Comparison of ENCODE assay signal across 15 cellular contexts in the genomic region with DNA sequence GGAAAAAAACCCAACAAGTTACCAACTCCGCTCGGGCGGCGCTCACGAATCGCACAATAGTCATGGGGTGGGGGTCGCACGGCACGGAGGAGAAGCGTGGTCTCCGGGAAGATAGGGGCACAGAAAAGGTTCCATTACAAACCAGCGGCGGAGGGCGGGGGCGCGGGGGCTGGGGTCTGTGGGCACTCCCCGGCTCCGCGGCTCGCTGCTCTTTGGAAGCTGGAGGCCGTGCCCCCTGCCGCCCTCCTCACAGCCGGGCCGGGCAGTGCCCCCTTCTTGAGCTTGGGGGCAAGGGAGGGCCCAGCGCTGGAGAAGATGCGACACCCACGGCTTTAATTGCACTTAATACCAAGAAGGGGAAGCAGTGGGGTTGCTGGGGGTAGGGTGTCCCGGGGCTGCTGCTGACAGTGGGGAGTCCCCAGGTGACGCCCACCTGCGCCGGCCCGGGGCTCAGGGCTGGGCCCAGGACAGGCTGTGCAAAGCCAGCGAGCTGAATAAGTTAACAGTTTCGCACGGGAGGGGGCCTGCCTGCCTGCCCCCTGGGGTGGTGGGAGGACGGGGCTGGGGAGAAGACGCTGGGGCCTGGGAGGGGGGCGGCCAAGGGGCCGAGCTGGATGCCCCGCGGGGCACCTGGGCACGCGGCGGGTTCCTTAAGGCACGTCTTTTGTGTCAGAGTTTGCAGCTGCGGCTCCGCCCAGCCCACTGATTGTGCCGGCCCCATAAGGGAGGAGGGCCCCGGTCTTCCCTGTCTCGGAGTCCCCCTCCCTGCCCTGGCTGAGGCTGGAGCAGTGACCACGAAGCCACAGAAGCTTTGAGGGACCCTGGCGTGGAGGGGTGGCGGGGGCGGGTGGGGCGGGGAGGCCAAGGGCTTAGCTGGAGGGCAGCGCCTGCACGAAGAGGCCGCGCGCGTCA. TPM values are rescaled to one million over a fixed set of nuclear protein-coding genes. Genes with fewer than 3 reads are reported as not detected.
DNase-seq lines count a peak whose midpoint lies in the region; ATAC-seq and TF ChIP-seq lines count a peak whose summit lies in the region.
"Had no signal": no experiment of that assay in that cellular context is flagged by ENCODE, and none has a peak within 500 bp of the region (broad histone marks: within the 10 kb centered on the region; RNA-seq: fewer than 3 reads in every experiment).

No MANE protein-coding gene starts in this region.

- no peak for ATAC-seq in CD8-positive, alpha-beta T cell
- ATAC-seq: activated CD8-positive, alpha-beta memory T cell treated with anti-CD3 and anti-CD28 coated beads, Interleukin-2, amount 10 ng/mL, durations not matched to agents 7 days and 5 days; gastrocnemius medialis had no signal

- no peaks in the 10 kb centered on the region for H3K4me1 ChIP-seq in CD8-positive, alpha-beta T cell (ENCODE audit: insufficient read depth, low read length)
- H3K4me1 ChIP-seq in neuronal stem cell (ENCODE audit: control insufficient read depth in 2 of 2, insufficient read depth in 1 of 2, low read depth in 1 of 2, low read length in 2 of 2): peaks cover 0 to 9% of the 10 kb centered on the region in 2 donors

- H3K4me2 ChIP-seq in neuronal stem cell (ENCODE audit: insufficient read depth, low read length, poor library complexity, severe bottlenecking): peak overlapping the region; percentile 49

- H3K36me3 ChIP-seq in CD8-positive, alpha-beta T cell (ENCODE audit: insufficient read depth, low read length): peaks cover 30% of the 10 kb centered on the region
- peaks cover 45 to 66% of the 10 kb centered on the region in 2 donors for H3K36me3 ChIP-seq in neuronal stem cell (replicated peaks in 1 of 2; ENCODE audit: control insufficient read depth in 2 of 2, insufficient read depth in 2 of 2, low read length in 2 of 2)

- no peak overlapping the region for H3K27ac ChIP-seq in CD8-positive, alpha-beta T cell (ENCODE audit: low read depth, low read length)
- no peak overlapping the region for H3K27ac ChIP-seq in neuronal stem cell (replicated peaks; ENCODE audit: low read length)
- H3K27ac ChIP-seq: gastrocnemius medialis, SJSA1 had no signal

- POLR2A ChIA-PET in CD8-positive, alpha-beta T cell (lab: Charles Lee): interaction anchor here (0.8 to 1.0 kb wide), 2 partner anchors 31 to 70 kb away, joined by 3 read pairs; a partner anchor contains a TSS

- H3K27me3 ChIP-seq in CD8-positive, alpha-beta T cell (ENCODE audit: insufficient read depth, low read length): no peaks in the 10 kb centered on the region
- H3K27me3 ChIP-seq in neuronal stem cell (ENCODE audit: control insufficient read depth in 3 of 3, insufficient read depth in 3 of 3, low read depth in 1 of 3, low read length in 3 of 3): peaks cover 0 to 4% (median 0%) of the 10 kb centered on the region in 3 experiments
- H3K27me3 ChIP-seq: dorsolateral prefrontal cortex, gastrocnemius medialis, SJSA1 had no signal

- H2BK120ac ChIP-seq in neuronal stem cell (ENCODE audit: low read depth, low read length): no peak overlapping the region

- H3K4me3 ChIP-seq in CD8-positive, alpha-beta T cell (ENCODE audit: low read depth, low read length): no peak overlapping the region
- no peak overlapping the region for H3K4me3 ChIP-seq in neuronal stem cell (ENCODE audit: low read length in 2 of 2)
- H3K4me3 ChIP-seq: gastrocnemius medialis, SJSA1 had no signal

- H3K23ac ChIP-seq in neuronal stem cell (ENCODE audit: low read depth, low read length, poor library complexity): peak overlapping the region; percentile 20

- H2BK5ac ChIP-seq in neuronal stem cell (ENCODE audit: low read length): peak overlapping the region; percentile 24

- no peak overlapping the region for H4K8ac ChIP-seq in neuronal stem cell (ENCODE audit: low read depth, low read length)

- no peak overlapping the region for H2BK12ac ChIP-seq in neuronal stem cell (ENCODE audit: low read length)

- H3K18ac ChIP-seq in neuronal stem cell (ENCODE audit: low read length): peak overlapping the region; percentile 87

- no peaks in the 10 kb centered on the region for H3K9me3 ChIP-seq in CD8-positive, alpha-beta T cell (ENCODE audit: low read length)
- no peaks in the 10 kb centered on the region for H3K9me3 ChIP-seq in neuronal stem cell (replicated peaks in 1 of 2; ENCODE audit: control insufficient read depth in 2 of 2, insufficient read depth in 1 of 2, low read depth in 1 of 2, low read length in 2 of 2)
- H3K9me3 ChIP-seq: gastrocnemius medialis, SJSA1 had no signal

- H3K9me3 Mint-ChIP-seq in CD8-positive, alpha-beta T cell: no peaks in the 10 kb centered on the region
- H3K9me3 Mint-ChIP-seq in glutamatergic neuron (ENCODE audit: unreplicated experiment) (peaks cover 4% of the 10 kb centered on the region), immature natural killer cell (no peaks in the 10 kb centered on the region)

- H2AK5ac ChIP-seq in neuronal stem cell (ENCODE audit: low read depth, low read length): peak overlapping the region; percentile 81

- CTCF ChIA-PET in CD8-positive, alpha-beta T cell (lab: Charles Lee): interaction anchor here (1.8 kb wide), 1 partner anchor 97 kb away, joined by 4 read pairs; no protein-coding TSS in a partner anchor

- H3K79me1 ChIP-seq in neuronal stem cell (ENCODE audit: low read depth, low read length): peaks cover 9% of the 10 kb centered on the region

- H4K91ac ChIP-seq in neuronal stem cell (ENCODE audit: low read depth, low read length, poor library complexity): no peak overlapping the region

- H3K4me3 Mint-ChIP-seq in CD8-positive, alpha-beta T cell: no peak overlapping the region
- peak overlapping the region; percentile 18 for H3K4me3 Mint-ChIP-seq in glutamatergic neuron (ENCODE audit: unreplicated experiment)
- H3K4me3 Mint-ChIP-seq in immature natural killer cell: no peak overlapping the region
- H3K4me3 Mint-ChIP-seq: activated CD8-positive, alpha-beta memory T cell treated with anti-CD3 and anti-CD28 coated beads, Interleukin-2, amount 10 ng/mL, durations not matched to agents 7 days and 5 days had no signal

- H3K9ac ChIP-seq in neuronal stem cell (ENCODE audit: low read depth, low read length, poor library complexity): no peak overlapping the region

- peak overlapping the region; percentile 85 for H2BK15ac ChIP-seq in neuronal stem cell (ENCODE audit: low read length)

- TF ChIP-seq CTCF in CD8-positive, alpha-beta T cell (IDR thresholded peaks at IDR 0.05): no peak
- TF ChIP-seq CTCF in glutamatergic neuron (IDR thresholded peaks at IDR 0.05; ENCODE audit: partially characterized antibody, unreplicated experiment): no peak

- no peak overlapping the region for H3K14ac ChIP-seq in neuronal stem cell (ENCODE audit: low read length)

- DNase-seq in CD8-positive, alpha-beta T cell: no peak
- DNase-seq in glutamatergic neuron (peak; percentile 63), neuronal stem cell (ENCODE audit: low spot score) (no peak), posterior vena cava (ENCODE audit: low spot score) (no peak), NCI-H1694 (lab: John Stamatoyannopoulos, UW) (no peak), immature natural killer cell (no peak)
- no peak for DNase-seq in activated CD8-positive, alpha-beta memory T cell treated with anti-CD3 and anti-CD28 coated beads, Interleukin-2, amount 50 U/mL, for 48 hours
- DNase-seq: activated CD8-positive, alpha-beta memory T cell treated with anti-CD3 and anti-CD28 coated beads, Interleukin-2, amount 10 ng/mL, durations not matched to agents 7 days and 5 days; dorsolateral prefrontal cortex; gastrocnemius medialis; NCI-H1436 treated with DMSO at 0.1 percent for 48 hours; NCI-H774 had no signal

- peak overlapping the region; percentile 49 for H3K27ac Mint-ChIP-seq in CD8-positive, alpha-beta T cell
- peak overlapping the region; percentile 28 for H3K27ac Mint-ChIP-seq in glutamatergic neuron (ENCODE audit: unreplicated experiment)
- H3K27ac Mint-ChIP-seq in immature natural killer cell: no peak overlapping the region
- H3K27ac Mint-ChIP-seq: activated CD8-positive, alpha-beta memory T cell treated with anti-CD3 and anti-CD28 coated beads, Interleukin-2, amount 10 ng/mL, durations not matched to agents 7 days and 5 days had no signal

- no peaks in the 10 kb centered on the region for H3K4me1 Mint-ChIP-seq in CD8-positive, alpha-beta T cell (ENCODE audit: low read depth)
- H3K4me1 Mint-ChIP-seq in glutamatergic neuron (ENCODE audit: low read depth, unreplicated experiment) (peaks cover 9% of the 10 kb centered on the region), immature natural killer cell (no peaks in the 10 kb centered on the region)
- H3K4me1 Mint-ChIP-seq: activated CD8-positive, alpha-beta memory T cell treated with anti-CD3 and anti-CD28 coated beads, Interleukin-2, amount 10 ng/mL, durations not matched to agents 7 days and 5 days had no signal

- WGBS in neuronal stem cell (ENCODE audit: extremely low coverage in 2 of 2, insufficient read length in 2 of 2, insufficient replicate concordance in 1 of 2), 2 donors: no CpG with 5 or more reads among the region's 61 CpGs

- H3K36me3 Mint-ChIP-seq in CD8-positive, alpha-beta T cell: peaks cover 56% of the 10 kb centered on the region
- H3K36me3 Mint-ChIP-seq in glutamatergic neuron (ENCODE audit: unreplicated experiment): no peaks in the 10 kb centered on the region
- peaks cover 4 to 24% (median 4%) of the 10 kb centered on the region in 3 donors for H3K36me3 Mint-ChIP-seq in immature natural killer cell

- intact Hi-C loops in CD8-positive, alpha-beta T cell (cut with DNase I, micrococcal nuclease): no loop called here
- intact Hi-C loops in posterior vena cava (cut with DNase I): no loop called here

- H3K27me3 Mint-ChIP-seq in CD8-positive, alpha-beta T cell (ENCODE audit: low read depth): no peaks in the 10 kb centered on the region
- peaks cover 11% of the 10 kb centered on the region for H3K27me3 Mint-ChIP-seq in glutamatergic neuron (ENCODE audit: unreplicated experiment)
- H3K27me3 Mint-ChIP-seq in immature natural killer cell (ENCODE audit: low read depth in 3 of 3): peaks cover 0 to 3% (median 2%) of the 10 kb centered on the region in 3 donors
- H3K27me3 Mint-ChIP-seq: activated CD8-positive, alpha-beta memory T cell treated with anti-CD3 and anti-CD28 coated beads, Interleukin-2, amount 10 ng/mL, durations not matched to agents 7 days and 5 days had no signal

- peak overlapping the region; percentile 76 for H3K4ac ChIP-seq in neuronal stem cell (ENCODE audit: low read length)

- H2AFZ ChIP-seq in neuronal stem cell (ENCODE audit: low read length): no peak overlapping the region

RNA-seq across cellular contexts. Expression of a gene that starts 9.8 kb away (rescaled TPM):
- total RNA-seq in CD8-positive, alpha-beta T cell: 100 to 1,000 TPM in 1 of 2 experiments, 10 to 100 TPM in 1; 86.5 to 101 TPM
- 68.1 TPM for polyA plus RNA-seq in PFSK-1 (2012; ENCODE audit: insufficient read length, low read depth)
- total RNA-seq in glutamatergic neuron (ENCODE audit: unreplicated experiment): 84.4 TPM
- 44.9 TPM for polyA plus RNA-seq in neuronal stem cell (2013, experiment 1 of 2)
- 44.2 TPM for polyA plus RNA-seq in neuronal stem cell (2013, experiment 2 of 2)
- 10 to 100 TPM; 18.8 to 21.0 TPM for total RNA-seq in posterior vena cava
- polyA plus RNA-seq in immature natural killer cell: 1 to 10 TPM; 2.4 to 9.4 (median 4.2) TPM

RNA-seq across cellular contexts. Expression of a gene that starts 23.9 kb away (rescaled TPM):
- total RNA-seq in CD8-positive, alpha-beta T cell: not detected
- polyA plus RNA-seq in PFSK-1 (2012; ENCODE audit: insufficient read length, low read depth): 2.0 TPM
- total RNA-seq in glutamatergic neuron (ENCODE audit: unreplicated experiment) (8.9 TPM), posterior vena cava (1 to 10 TPM; 2.4 to 8.7 TPM)
- polyA plus RNA-seq in neuronal stem cell (2013, experiment 1 of 2): 2.8 TPM
- 2.8 TPM for polyA plus RNA-seq in neuronal stem cell (2013, experiment 2 of 2)
- not detected for polyA plus RNA-seq in immature natural killer cell
- total RNA-seq: liver had no signal

RNA-seq across cellular contexts. Expression of a gene that starts 44.0 kb away (rescaled TPM):
- total RNA-seq in CD8-positive, alpha-beta T cell: 10 to 100 TPM; 11.2 to 13.0 TPM
- polyA plus RNA-seq in PFSK-1 (2012; ENCODE audit: insufficient read length, low read depth): 27.4 TPM
- total RNA-seq in glutamatergic neuron (ENCODE audit: unreplicated experiment) (9.4 TPM), posterior vena cava (1 to 10 TPM; 7.5 to 7.8 TPM)
- 7.3 TPM for polyA plus RNA-seq in neuronal stem cell (2013, experiment 1 of 2)
- polyA plus RNA-seq in neuronal stem cell (2013, experiment 2 of 2): 7.5 TPM
- polyA plus RNA-seq in immature natural killer cell: 1 to 10 TPM in 1 of 3 donors, under 1 TPM in 2; 0.21 to 1.5 (median 0.66) TPM

RNA-seq across cellular contexts. Expression of a gene that starts 56.1 kb away (rescaled TPM):
- total RNA-seq in CD8-positive, alpha-beta T cell: 10 to 100 TPM; 11.3 to 16.0 TPM
- polyA plus RNA-seq in PFSK-1 (2012; ENCODE audit: insufficient read length, low read depth): 56.4 TPM
- total RNA-seq in glutamatergic neuron (ENCODE audit: unreplicated experiment) (56.3 TPM), posterior vena cava (10 to 100 TPM; 16.8 to 22.6 TPM)
- 19.7 TPM for polyA plus RNA-seq in neuronal stem cell (2013, experiment 1 of 2)
- 18.7 TPM for polyA plus RNA-seq in neuronal stem cell (2013, experiment 2 of 2)
- polyA plus RNA-seq in immature natural killer cell: 10 to 100 TPM in 1 of 3 donors, 1 to 10 TPM in 2; 1.5 to 19.2 (median 5.8) TPM

RNA-seq across cellular contexts. Expression of a gene that starts 56.2 kb away (rescaled TPM):
- total RNA-seq in CD8-positive, alpha-beta T cell: 1 to 10 TPM; 1.0 to 1.2 TPM
- polyA plus RNA-seq in PFSK-1 (2012; ENCODE audit: insufficient read length, low read depth): 1.1 TPM
- total RNA-seq in glutamatergic neuron (ENCODE audit: unreplicated experiment): 4.6 TPM
- 1.8 TPM for polyA plus RNA-seq in neuronal stem cell (2013, experiment 1 of 2)
- 2.1 TPM for polyA plus RNA-seq in neuronal stem cell (2013, experiment 2 of 2)
- 1 to 10 TPM; 1.2 to 2.0 TPM for total RNA-seq in posterior vena cava
- polyA plus RNA-seq in immature natural killer cell: 10 to 100 TPM in 1 of 3 donors, 1 to 10 TPM in 2; 2.7 to 12.2 (median 6.9) TPM

Comparison
In these comparisons a context has a peak if more than half of its experiments do, and no peak if none do; other contexts are left out.
1. H3K27ac Mint-ChIP-seq: peak in CD8-positive, alpha-beta T cell (single experiment) and glutamatergic neuron (single experiment); none in immature natural killer cell (0 of 6).